8 cellular contexts compared by ENCODE assay signal in the genomic region with DNA sequence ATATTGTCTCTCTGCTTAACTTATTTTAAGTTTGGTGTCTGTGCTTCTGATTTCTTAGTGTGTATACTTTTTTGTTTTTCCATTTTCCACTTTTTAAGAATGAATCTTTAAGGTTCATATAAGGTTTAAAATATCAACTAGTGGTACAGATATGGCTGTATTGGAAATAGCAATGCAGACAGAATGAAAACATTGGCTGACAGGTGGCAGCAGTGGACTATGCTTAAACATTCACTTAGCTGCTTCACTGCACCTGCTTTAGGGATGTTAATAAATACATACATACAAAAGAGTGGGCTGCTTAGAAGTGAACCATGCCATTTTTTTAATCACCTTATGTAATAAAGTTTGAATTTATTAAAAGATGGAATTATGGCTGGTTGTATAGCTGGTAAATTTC.
A peak's percentile ranks its signal among the peaks of the same experiment; 100 is the strongest.
DNase-seq lines count a peak whose midpoint lies in the region; ATAC-seq, FAIRE-seq and TF ChIP-seq lines count a peak whose summit lies in the region.

No MANE protein-coding gene starts in this region.

- no peak overlapping the region for H3K4me3 ChIP-seq in GM06990 (replicated peaks; ENCODE audit: low read depth, low read length)

- no peak for TF ChIP-seq POLR2A in H54 (IDR thresholded peaks at IDR 0.05; ENCODE audit: low read depth, low read length)

- peak; percentile 41 for TF ChIP-seq CTCF in GM06990 (IDR thresholded peaks at IDR 0.05; ENCODE audit: insufficient read depth, low read length, poor library complexity, severe bottlenecking)

- ATAC-seq in GM19468 (IDR thresholded peaks at IDR 0.05; ENCODE audit: extremely low read depth, unreplicated experiment): peak; percentile 45
- ATAC-seq in HG03039 (IDR thresholded peaks at IDR 0.05; ENCODE audit: unreplicated experiment): no peak

- no peak for DNase-seq in GM06990 (ENCODE audit: extremely low read depth, insufficient read length)
- DNase-seq in NCI-H1092 treated with DMSO at 0.1 percent for 48 hours (lab: John Stamatoyannopoulos, UW): peak; percentile 43
- peak; percentile 35 for DNase-seq in central memory CD4-positive, alpha-beta T cell
- DNase-seq in posterior cingulate gyrus: no peak
- DNase-seq in stimulated activated CD4-positive, alpha-beta T cell treated with anti-CD3 and anti-CD28 coated beads, Interleukin-2, amount 100 ng/mL, for 24 hours: no peak
- no peak for DNase-seq in H54 (ENCODE audit: insufficient read length, low spot score)

- H3K36me3 ChIP-seq in GM06990 (ENCODE audit: control insufficient read depth, insufficient read depth, low read length): peaks cover 15% of the 10 kb centered on the region

- intact Hi-C loops in posterior cingulate gyrus (cut with DNase I): no loop called here

- no peak for FAIRE-seq in H54 (lab: Jason Lieb, UNC)

- H3K27me3 ChIP-seq in GM06990 (replicated peaks; ENCODE audit: control insufficient read depth, insufficient read depth, low read length): no peaks in the 10 kb centered on the region

Comparison
In these comparisons a context has a peak if more than half of its experiments do, and no peak if none do; other contexts are left out.
1. DNase-seq: peak in NCI-H1092 treated with DMSO at 0.1 percent for 48 hours (single experiment) and central memory CD4-positive, alpha-beta T cell (single experiment); none in GM06990 (single experiment), posterior cingulate gyrus (0 of 10), stimulated activated CD4-positive, alpha-beta T cell treated with anti-CD3 and anti-CD28 coated beads, Interleukin-2, amount 100 ng/mL, for 24 hours (0 of 2) and H54 (single experiment).